ENCODE assay signal across 2 cellular contexts in the genomic region with DNA sequence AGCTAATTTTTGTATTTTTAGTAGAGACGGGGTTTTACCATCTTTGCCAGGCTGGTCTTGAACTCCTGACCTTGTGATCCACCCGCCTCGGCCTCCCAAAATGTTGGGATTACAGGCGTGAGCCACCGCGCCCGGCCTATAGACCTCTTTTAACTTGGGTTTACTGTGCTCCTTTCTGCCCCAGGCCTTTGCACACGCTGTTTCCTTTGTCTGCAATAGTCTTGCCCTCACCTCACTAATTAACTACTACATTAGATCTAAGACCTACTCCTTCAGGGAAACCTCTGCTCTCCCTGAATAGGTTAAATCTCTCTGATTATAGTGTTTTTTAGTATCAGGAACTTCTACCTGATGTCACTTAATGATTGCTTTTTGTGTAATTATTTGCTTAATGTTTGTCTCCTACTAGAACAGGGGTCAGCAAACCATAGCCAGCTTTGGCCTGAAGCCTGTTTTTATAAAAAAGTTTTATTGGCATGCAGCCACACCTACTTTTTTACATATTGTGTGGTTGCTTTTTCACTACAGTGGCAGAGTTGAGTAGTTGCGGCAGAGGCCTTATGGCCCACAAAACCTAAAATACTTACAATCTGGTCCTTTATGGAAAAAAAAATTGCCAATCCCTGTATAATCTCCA.
TF ChIP-seq lines count a peak whose summit lies in the region.

No MANE protein-coding gene starts in this region.

TF ChIP-seq in liver, 16 proteins besides CTCF, POLR2A, EP300 and RAD21:
- TF ChIP-seq, protein P1, sequence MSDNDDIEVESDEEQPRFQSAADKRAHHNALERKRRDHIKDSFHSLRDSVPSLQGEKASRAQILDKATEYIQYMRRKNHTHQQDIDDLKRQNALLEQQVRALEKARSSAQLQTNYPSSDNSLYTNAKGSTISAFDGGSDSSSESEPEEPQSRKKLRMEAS (IDR thresholded peaks at IDR 0.05) = peak; percentile 40
- TF ChIP-seq GABPA (IDR thresholded peaks at IDR 0.05 in 1 of 2, conservative IDR thresholded peaks at IDR 0.05 in 1 of 2) = no peak
- peak; percentile 79 to 81 for TF ChIP-seq RXRA (IDR thresholded peaks at IDR 0.05)
- peak; percentile 21 for TF ChIP-seq ATF3 (IDR thresholded peaks at IDR 0.05)
- peak; percentile 22 to 53 for TF ChIP-seq JUND (IDR thresholded peaks at IDR 0.05)
- TF ChIP-seq HNF4A (conservative IDR thresholded peaks at IDR 0.05) = peak; percentile 53 to 66
- TF ChIP-seq FOXA1 (IDR thresholded peaks at IDR 0.05) = no peak
- TF ChIP-seq SP1 (IDR thresholded peaks at IDR 0.05) = peak; percentile 96
- TF ChIP-seq YY1 (IDR thresholded peaks at IDR 0.05) = peak; percentile 21
- peak; percentile 5 for TF ChIP-seq FOXA2 (IDR thresholded peaks at IDR 0.05)

TF ChIP-seq in HepG2, 621 proteins besides CTCF, POLR2A, EP300 and RAD21:
- TF ChIP-seq NAIF1 (CRISPR knock-in tag; IDR thresholded peaks at IDR 0.05; ENCODE audit: borderline replicate concordance) (no peak), TOE1 (CRISPR knock-in tag; IDR thresholded peaks at IDR 0.05) (no peak), AHR (CRISPR knock-in tag; IDR thresholded peaks at IDR 0.05) (no peak), ZKSCAN5 (CRISPR knock-in tag; IDR thresholded peaks at IDR 0.05) (no peak), SNAPC5 (CRISPR knock-in tag; IDR thresholded peaks at IDR 0.05; ENCODE audit: borderline replicate concordance) (no peak), DR1 (CRISPR knock-in tag; IDR thresholded peaks at IDR 0.05) (no peak), ZBED4 (CRISPR knock-in tag; IDR thresholded peaks at IDR 0.05; ENCODE audit: borderline replicate concordance) (no peak), SKI (IDR thresholded peaks at IDR 0.05; ENCODE audit: partially characterized antibody) (no peak)
TF ChIP-seq in HepG2: peak in this region for 0.
